20 cellular contexts compared by ENCODE assay signal in the genomic region with DNA sequence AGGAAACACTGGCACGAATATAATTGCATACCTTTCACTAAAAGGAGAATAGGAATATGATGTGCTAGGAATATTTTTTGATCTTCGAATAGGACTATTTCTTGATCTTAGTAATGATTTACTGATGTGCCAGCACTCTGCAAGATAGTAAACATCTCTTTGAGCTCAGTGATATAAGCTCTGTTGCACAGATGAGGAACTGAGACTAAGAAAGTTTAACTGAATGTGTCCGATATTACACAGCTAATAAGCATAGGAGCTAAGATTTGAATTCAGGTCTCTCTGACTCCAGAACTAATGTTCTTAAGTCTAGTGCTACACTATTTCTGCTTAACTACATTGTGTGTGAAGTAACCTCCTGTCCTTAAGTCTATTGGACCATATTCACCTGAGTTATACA.
"Had no signal": no experiment of that assay in that cellular context is flagged by ENCODE, and none has a peak within 500 bp of the region (broad histone marks: within the 10 kb centered on the region; RNA-seq: fewer than 3 reads in every experiment).

No MANE protein-coding gene starts in this region.

- H3K27me3 ChIP-seq: esophagus squamous epithelium, left lung, neural progenitor cell, ovary, sigmoid colon, stomach, upper lobe of right lung had no signal

- H3K4me2 ChIP-seq: neural progenitor cell had no signal

- H3K9me3 ChIP-seq: esophagus squamous epithelium, left lung, ovary, sigmoid colon, stomach, thoracic aorta, upper lobe of right lung had no signal

- DNase-seq: activated naive CD4-positive, alpha-beta T cell treated with Interleukin-2 at 50 U/mL for 16 hours; activated T-cell treated with anti-CD3 and anti-CD28 coated beads for 4 hours; aorta; cerebellar nuclear complex; effector CD8-positive, alpha-beta T cell; esophagus squamous epithelium; hippocampal formation; left lung; mammary epithelial cell; naive B cell; ovary; sigmoid colon; stimulated activated CD4-positive, alpha-beta T cell treated with anti-CD3 and anti-CD28 coated beads, Interleukin-12 subunit alpha, Interleukin-12 subunit beta, amount 100 ng/mL, for 4 hours; stimulated activated CD4-positive, alpha-beta T cell treated with anti-CD3 and anti-CD28 coated beads, Interleukin-2, amount 100 ng/mL, for 24 hours; stomach; upper lobe of right lung had no signal

- H3K4me3 ChIP-seq: esophagus squamous epithelium, left lung, neural progenitor cell, ovary, sigmoid colon, stomach, thoracic aorta, upper lobe of right lung had no signal

- ATAC-seq: activated CD4-positive, CD25-positive, alpha-beta regulatory T cell treated with anti-CD3 and anti-CD28 coated beads, Interleukin-2, amount 50 U/mL, for 24 hours; activated T-helper 17 cell treated with anti-CD3 and anti-CD28 coated beads, Interleukin-2, amount 50 U/mL, for 72 hours; left lung; upper lobe of right lung had no signal

- H2AFZ ChIP-seq: neural progenitor cell had no signal

- H3K4me1 ChIP-seq: esophagus squamous epithelium, left lung, neural progenitor cell, sigmoid colon, stomach, upper lobe of right lung had no signal

- H3K36me3 ChIP-seq: esophagus squamous epithelium, left lung, neural progenitor cell, ovary, sigmoid colon, stomach, thoracic aorta, upper lobe of right lung had no signal

- H3K27ac ChIP-seq: esophagus squamous epithelium, left lung, neural progenitor cell, ovary, sigmoid colon, stomach, thoracic aorta, upper lobe of right lung had no signal
